In genomic region chr16:4090476-4090875, GRCh38 we compare ENCODE assay signal across 12 cellular contexts. TPM values are rescaled to one million over a fixed set of nuclear protein-coding genes. Genes with fewer than 3 reads are reported as not detected.
DNase-seq lines count a peak whose midpoint lies in the region; ATAC-seq and TF ChIP-seq lines count a peak whose summit lies in the region.
"Had no signal": no experiment of that assay in that cellular context is flagged by ENCODE, and none has a peak within 500 bp of the region (broad histone marks: within the 10 kb centered on the region; RNA-seq: fewer than 3 reads in every experiment).

No MANE protein-coding gene starts in this region.

- H3K27me3 Mint-ChIP-seq in immature natural killer cell (ENCODE audit: low read depth in 3 of 3), result peaks cover 0 to 5% (median 2%) of the 10 kb centered on the region in 3 donors
- H3K27me3 Mint-ChIP-seq in progenitor cell of endocrine pancreas, result peaks cover 2% of the 10 kb centered on the region

- DNase-seq in CD1c-positive myeloid dendritic cell (ENCODE audit: extremely low spot score), result peak; percentile 55
- DNase-seq in immature natural killer cell, result no peak
- no peak for DNase-seq in progenitor cell of endocrine pancreas (ENCODE audit: low spot score, unreplicated experiment)
- no peak for DNase-seq in stimulated activated CD4-positive, alpha-beta T cell treated with anti-CD3 and anti-CD28 coated beads, Interleukin-12 subunit alpha, Interleukin-12 subunit beta, amount 100 ng/mL, for 4 hours
- DNase-seq in HAP-1 (ENCODE audit: low spot score in 2 of 2), result no peak
- DNase-seq in stimulated activated naive CD4-positive, alpha-beta T cell treated with Interleukin-2 at 50 U/mL for 16 hours (lab: John Stamatoyannopoulos, UW), result no peak
- DNase-seq: activated T-cell treated with anti-CD3 and anti-CD28 coated beads, Interleukin-2, amount 50 U/mL, for 48 hours; WERI-Rb-1 had no signal

- no peak for TF ChIP-seq CTCF in progenitor cell of endocrine pancreas (IDR thresholded peaks at IDR 0.05; ENCODE audit: unreplicated experiment)

- H3K36me3 ChIP-seq in HAP-1 (replicated peaks), result no peaks in the 10 kb centered on the region
- H3K36me3 ChIP-seq: neutrophil had no signal

- H3K4me3 Mint-ChIP-seq in immature natural killer cell (peak overlapping the region in 4 of 5 donors; percentile 32 to 54 (median 39)), progenitor cell of endocrine pancreas (ENCODE audit: low read depth) (peak overlapping the region; percentile 7)

- H3K4me1 ChIP-seq in HAP-1, result peaks cover 14% of the 10 kb centered on the region

- H3K36me3 Mint-ChIP-seq in immature natural killer cell, result no peaks in the 10 kb centered on the region
- H3K36me3 Mint-ChIP-seq in progenitor cell of endocrine pancreas (ENCODE audit: insufficient read depth), result no peaks in the 10 kb centered on the region

- H3K4me1 Mint-ChIP-seq in immature natural killer cell, result peaks cover 10 to 28% of the 10 kb centered on the region in 2 donors
- H3K4me1 Mint-ChIP-seq in progenitor cell of endocrine pancreas (ENCODE audit: low read depth), result peaks cover 18% of the 10 kb centered on the region

- no peaks in the 10 kb centered on the region for H3K27me3 ChIP-seq in HAP-1 (ENCODE audit: low read depth)

- peak overlapping the region; percentile 2 for H3K27ac ChIP-seq in cingulate gyrus (ENCODE audit: low read depth, low read length)
- H3K27ac ChIP-seq: neutrophil, WERI-Rb-1 had no signal

- H3K9me3 ChIP-seq in HAP-1, result no peaks in the 10 kb centered on the region
- H3K9me3 ChIP-seq: neutrophil had no signal

- in situ Hi-C loops in HAP-1 (cut with MboI; ENCODE audit: low sequenced_read_pairs), result no loop called here

- peak overlapping the region in 5 of 6 donors; percentile 20 to 78 (median 56) for H3K27ac Mint-ChIP-seq in immature natural killer cell
- H3K27ac Mint-ChIP-seq in progenitor cell of endocrine pancreas, result peak overlapping the region; percentile 85

- H3K4me3 ChIP-seq in HAP-1, result no peak overlapping the region

- H3K9me3 Mint-ChIP-seq in immature natural killer cell (no peaks in the 10 kb centered on the region), progenitor cell of endocrine pancreas (ENCODE audit: low read depth) (no peaks in the 10 kb centered on the region)

- no peak for ATAC-seq in HG02970 (IDR thresholded peaks at IDR 0.05; ENCODE audit: low FRiP score, unreplicated experiment)
- ATAC-seq: HCT116 had no signal

RNA-seq across cellular contexts. Expression of gene ADCY9, which starts 25.8 kb away (rescaled TPM):
- polyA plus RNA-seq in immature natural killer cell, result 1 to 10 TPM; 1.1 to 1.5 (median 1.4) TPM
- total RNA-seq in progenitor cell of endocrine pancreas, result 4.9 and 6.9 TPM in 2 replicates
